In the genomic region with DNA sequence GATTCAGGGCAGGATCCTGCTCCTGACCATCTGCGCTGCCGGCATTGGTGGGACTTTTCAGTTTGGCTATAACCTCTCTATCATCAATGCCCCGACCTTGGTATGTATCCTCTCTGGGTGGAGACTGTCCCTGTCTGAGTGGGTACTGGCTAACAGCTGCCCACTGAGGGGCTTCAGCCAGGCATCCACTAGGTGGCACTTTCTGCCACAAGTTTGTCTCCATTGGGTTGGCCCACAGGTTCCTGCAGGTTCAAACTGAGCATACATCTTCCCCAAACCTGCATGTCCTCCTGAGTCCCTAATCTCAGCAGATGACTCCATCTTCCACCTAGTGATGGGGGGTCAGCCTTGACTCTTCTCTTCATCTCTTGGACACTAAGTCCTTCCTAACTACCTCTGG, we compare ENCODE assay signal across 9 cellular contexts. TPM values are rescaled to one million over a fixed set of nuclear protein-coding genes. Genes with fewer than 3 reads are reported as not detected.
DNase-seq lines count a peak whose midpoint lies in the region; ATAC-seq and TF ChIP-seq lines count a peak whose summit lies in the region.
"Had no signal": no experiment of that assay in that cellular context is flagged by ENCODE, and none has a peak within 500 bp of the region (broad histone marks: within the 10 kb centered on the region; RNA-seq: fewer than 3 reads in every experiment).

No MANE protein-coding gene starts in this region.

- no peak overlapping the region for H3K27ac Mint-ChIP-seq in immature natural killer cell
- H3K27ac Mint-ChIP-seq: stimulated activated naive B cell treated with anti-CD40 and anti-IgM and Interleukin-4, amounts not matched to agents 10 μg/mL and 1 μg/mL and 100 μg/mL, for 72 hours had no signal

- no peak overlapping the region for H3K4me3 ChIP-seq in GM12865 (ENCODE audit: low read depth, low read length)

- peak; percentile 77 for TF ChIP-seq CTCF in GM12865 (IDR thresholded peaks at IDR 0.05; ENCODE audit: insufficient read depth, low read depth, low read length, missing control alignments)

- no peaks in the 10 kb centered on the region for H3K9me3 Mint-ChIP-seq in immature natural killer cell
- H3K9me3 Mint-ChIP-seq: stimulated activated naive B cell treated with anti-CD40 and anti-IgM and Interleukin-4, amounts not matched to agents 10 μg/mL and 1 μg/mL and 100 μg/mL, for 72 hours had no signal

- H3K36me3 Mint-ChIP-seq in immature natural killer cell, result peaks cover 2 to 15% (median 10%) of the 10 kb centered on the region in 3 donors

- peak; percentile 66 for DNase-seq in AG20443 (ENCODE audit: low spot score)
- DNase-seq in GM12865 (ENCODE audit: low read depth), result peak; percentile 75
- peak; percentile 17 for DNase-seq in NCI-H2029 treated with DMSO at 0.1 percent for 48 hours (lab: John Stamatoyannopoulos, UW)
- DNase-seq in activated CD4-positive, alpha-beta T cell treated with anti-CD3 and anti-CD28 coated beads, Interleukin-2, amount 50 U/mL, for 1 hour, result peak; percentile 18
- peak in 2 of 3 donors; percentile 20 to 38 for DNase-seq in immature natural killer cell
- DNase-seq: stimulated activated naive B cell treated with anti-CD40 and anti-IgM and Interleukin-4, amounts not matched to agents 10 μg/mL and 1 μg/mL and 100 μg/mL, for 72 hours had no signal

- peaks cover 14% of the 10 kb centered on the region in 2 donors for H3K4me1 Mint-ChIP-seq in immature natural killer cell

- no peak overlapping the region for H3K4me3 Mint-ChIP-seq in immature natural killer cell
- H3K4me3 Mint-ChIP-seq: stimulated activated naive B cell treated with anti-CD40 and anti-IgM and Interleukin-4, amounts not matched to agents 10 μg/mL and 1 μg/mL and 100 μg/mL, for 72 hours had no signal

- ATAC-seq in GM21360 (IDR thresholded peaks at IDR 0.05; ENCODE audit: unreplicated experiment) (no peak), HG02571 (IDR thresholded peaks at IDR 0.05; ENCODE audit: unreplicated experiment) (no peak), HG02973 (IDR thresholded peaks at IDR 0.05; ENCODE audit: unreplicated experiment) (no peak)

- H3K27me3 Mint-ChIP-seq in immature natural killer cell (ENCODE audit: low read depth in 3 of 3), result peaks cover 5 to 7% (median 6%) of the 10 kb centered on the region in 3 donors
- H3K27me3 Mint-ChIP-seq: stimulated activated naive B cell treated with anti-CD40 and anti-IgM and Interleukin-4, amounts not matched to agents 10 μg/mL and 1 μg/mL and 100 μg/mL, for 72 hours had no signal

RNA-seq across cellular contexts. Expression of a gene that starts 4.4 kb away (rescaled TPM):
- 1 to 10 TPM in 2 of 3 donors, under 1 TPM in 1; 0.48 to 3.0 (median 2.0) TPM for polyA plus RNA-seq in immature natural killer cell

RNA-seq across cellular contexts. Expression of a gene that starts 23.3 kb away (rescaled TPM):
- 1 to 10 TPM in 1 of 3 donors, under 1 TPM in 2; 0.61 to 1.2 (median 0.62) TPM for polyA plus RNA-seq in immature natural killer cell

RNA-seq across cellular contexts. Expression of a gene that starts 32.1 kb away (rescaled TPM):
- 1,000 to 10,000 TPM in 1 of 3 donors, 100 to 1,000 TPM in 2; 788 to 1,627 (median 947) TPM for polyA plus RNA-seq in immature natural killer cell

Comparison
In these comparisons a context has a peak if more than half of its experiments do, and no peak if none do; other contexts are left out.
1. DNase-seq: peak in every context shown above with its lines; median percentile 75 in GM12865; 66 in AG20443; 29 in immature natural killer cell; 18 in activated CD4-positive, alpha-beta T cell treated with anti-CD3 and anti-CD28 coated beads, Interleukin-2, amount 50 U/mL, for 1 hour; 17 in NCI-H2029 treated with DMSO at 0.1 percent for 48 hours.